ENCODE assay signal across 26 cellular contexts in the genomic region with DNA sequence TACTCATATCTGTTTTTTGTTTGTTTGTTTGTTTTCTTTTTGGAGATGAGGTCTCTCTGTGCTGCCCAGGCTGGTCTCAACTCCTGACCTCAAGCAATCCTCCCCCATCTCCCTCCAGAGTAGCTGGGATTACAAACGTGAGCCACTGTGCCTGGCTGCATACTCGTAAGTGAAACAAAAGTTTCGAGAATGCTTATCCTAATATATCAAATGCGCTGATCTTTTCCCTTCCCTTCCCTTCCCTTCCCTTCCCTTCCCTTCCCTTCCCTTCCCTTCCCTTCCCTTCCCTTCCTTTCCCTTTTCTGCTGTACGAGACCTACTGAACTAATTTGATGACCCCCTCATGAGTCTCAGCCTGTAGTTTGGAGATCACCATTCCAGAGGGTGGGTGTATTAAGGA.
A peak's percentile ranks its signal among the peaks of the same experiment; 100 is the strongest.
DNase-seq lines count a peak whose midpoint lies in the region; ATAC-seq, FAIRE-seq and TF ChIP-seq lines count a peak whose summit lies in the region.
"Had no signal": no experiment of that assay in that cellular context is flagged by ENCODE, and none has a peak within 500 bp of the region (broad histone marks: within the 10 kb centered on the region; RNA-seq: fewer than 3 reads in every experiment).

No MANE protein-coding gene starts in this region.

- H3K36me3 Mint-ChIP-seq in neural crest cell (ENCODE audit: low read depth) (no peaks in the 10 kb centered on the region), type B pancreatic cell (no peaks in the 10 kb centered on the region)
- H3K36me3 Mint-ChIP-seq: CD14-positive monocyte had no signal

- no peak for TF ChIP-seq RAD21 in HepG2 (CRISPR knock-in tag; IDR thresholded peaks at IDR 0.05)

- H3K27ac ChIP-seq in HepG2 (ENCODE audit: extremely low read length, insufficient read depth, low read length) = no peak overlapping the region
- no peak overlapping the region for H3K27ac ChIP-seq in right lobe of liver
- H3K27ac ChIP-seq: A549; BLaER1 treated with 17β-estradiol and CSF1 and Interleukin-3, amounts not matched to agents 10 nM and 100 nM had no signal

- no peak for FAIRE-seq in HepG2 (lab: Jason Lieb, UNC)
- FAIRE-seq: A549, D721Med, GM12878, GM19239, H54 had no signal

- BruUV-seq in HepG2 (replicated peaks; lab: Mats Ljungman, UMichigan) = no TSS peak

- H3K36me3 ChIP-seq in HepG2 (replicated peaks in 1 of 2; ENCODE audit: control insufficient read depth in 1 of 2, insufficient read depth in 2 of 2, low read length in 2 of 2) (no peaks in the 10 kb centered on the region), right lobe of liver (no peaks in the 10 kb centered on the region)
- H3K36me3 ChIP-seq: BE2C; BLaER1 treated with 17β-estradiol and CSF1 and Interleukin-3, amounts not matched to agents 10 nM and 100 nM; HAP-1 had no signal

- TF ChIP-seq CTCF in HepG2 (CRISPR knock-in tag; IDR thresholded peaks at IDR 0.05) = no peak
- TF ChIP-seq CTCF in right lobe of liver (IDR thresholded peaks at IDR 0.05) = no peak
- no peak for TF ChIP-seq CTCF in neural crest cell (conservative IDR thresholded peaks at IDR 0.05)
- TF ChIP-seq CTCF in type B pancreatic cell (conservative IDR thresholded peaks at IDR 0.05) = no peak

- H3K4me2 ChIP-seq in HepG2 (ENCODE audit: low read depth, low read length) = no peak overlapping the region
- H3K4me2 ChIP-seq: A549; BLaER1 treated with 17β-estradiol and CSF1 and Interleukin-3, amounts not matched to agents 10 nM and 100 nM had no signal

- 41% methylated on average over 5 of the region's 5 CpGs for WGBS in HepG2 (ENCODE audit: low lambda C conversion rate)
- 64% methylated on average over 5 of the region's 5 CpGs for WGBS in right lobe of liver (ENCODE audit: insufficient coverage, low coverage, low lambda C conversion rate, missing lambda C conversion rate)

- H3K4me1 Mint-ChIP-seq in neural crest cell = peaks cover 27% of the 10 kb centered on the region
- peaks cover 26% of the 10 kb centered on the region for H3K4me1 Mint-ChIP-seq in type B pancreatic cell (ENCODE audit: unreplicated experiment)
- H3K4me1 Mint-ChIP-seq: CD14-positive monocyte had no signal

- H3K9ac ChIP-seq in HepG2 (ENCODE audit: insufficient read depth, low read depth, low read length) = no peak overlapping the region
- H3K9ac ChIP-seq: BLaER1 treated with 17β-estradiol and CSF1 and Interleukin-3, amounts not matched to agents 10 nM and 100 nM had no signal

- H3K4me1 ChIP-seq in HepG2 (ENCODE audit: insufficient read depth, low read length) = no peaks in the 10 kb centered on the region
- no peaks in the 10 kb centered on the region for H3K4me1 ChIP-seq in right lobe of liver
- H3K4me1 ChIP-seq: A549, BE2C, HAP-1 had no signal

- no peaks in the 10 kb centered on the region for H3K9me3 ChIP-seq in HepG2 (ENCODE audit: low read length)
- H3K9me3 ChIP-seq in right lobe of liver = no peaks in the 10 kb centered on the region
- H3K9me3 ChIP-seq: BE2C, HAP-1 had no signal

- intact Hi-C loops in HepG2 (cut with micrococcal nuclease; ENCODE audit: unreplicated experiment) (no loop called here), right lobe of liver (cut with DNase I) (no loop called here)

- TF ChIP-seq EP300 in HepG2 (IDR thresholded peaks at IDR 0.05; ENCODE audit: low read depth in 2 of 2, low read length in 2 of 2) (no peak), HepG2 (CRISPR knock-in tag; IDR thresholded peaks at IDR 0.05; ENCODE audit: borderline replicate concordance) (no peak)

- TF ChIP-seq POLR2A in HepG2 (IDR thresholded peaks at IDR 0.05; ENCODE audit: insufficient read depth in 1 of 2, low read depth in 2 of 2, low read length in 2 of 2) (no peak), right lobe of liver (IDR thresholded peaks at IDR 0.05) (no peak)

- CTCF ChIA-PET in HepG2 (lab: Yijun Ruan, JAX; ENCODE audit: low intra/inter-chr PET ratio, low total read pairs) = no interaction called here

- no peak for DNase-seq in HepG2 (ENCODE audit: low spot score)
- DNase-seq in right lobe of liver = no peak
- no peak for DNase-seq in neural crest cell (ENCODE audit: low read depth, low spot score)
- DNase-seq in type B pancreatic cell (ENCODE audit: extremely low spot score, unreplicated experiment) = peak; percentile 8
- DNase-seq in activated CD4-positive, alpha-beta T cell treated with anti-CD3 and anti-CD28 coated beads, Interleukin-2, amount 50 U/mL, for 1 hour = no peak
- DNase-seq in NCI-H146 (lab: John Stamatoyannopoulos, UW) = no peak
- DNase-seq: 8988T; ACHN; AML-193; BE2C; CD4-positive, alpha-beta T cell; CD8-positive, alpha-beta memory T cell; DMS 273 treated with DMSO at 0.1 percent for 48 hours; DMS79; EL; GDM1; GOT3; HFFc6 had no signal

- no peaks in the 10 kb centered on the region for H3K27me3 Mint-ChIP-seq in neural crest cell (ENCODE audit: low read depth)
- no peaks in the 10 kb centered on the region for H3K27me3 Mint-ChIP-seq in type B pancreatic cell

- no peak overlapping the region for H2AFZ ChIP-seq in HepG2 (ENCODE audit: low read length)

- H4K20me1 ChIP-seq in HepG2 (ENCODE audit: insufficient read depth, low read length) = no peaks in the 10 kb centered on the region
- H4K20me1 ChIP-seq: BLaER1 treated with 17β-estradiol and CSF1 and Interleukin-3, amounts not matched to agents 10 nM and 100 nM had no signal

- H3K27ac Mint-ChIP-seq in neural crest cell (ENCODE audit: unreplicated experiment) = peak overlapping the region; percentile 85
- peak overlapping the region; percentile 37 for H3K27ac Mint-ChIP-seq in type B pancreatic cell
- H3K27ac Mint-ChIP-seq: CD4-positive, alpha-beta T cell; CD8-positive, alpha-beta memory T cell; HFFc6 had no signal

- H3K4me3 Mint-ChIP-seq in neural crest cell = peak overlapping the region; percentile 33
- H3K4me3 Mint-ChIP-seq in type B pancreatic cell = peak overlapping the region; percentile 44
- H3K4me3 Mint-ChIP-seq: CD14-positive monocyte; CD4-positive, alpha-beta T cell; CD8-positive, alpha-beta memory T cell; HFFc6 had no signal

- in situ Hi-C loops in HepG2 (cut with HindIII; ENCODE audit: extremely low pct_ligation_motif_present, low pct_unique_long_range_greater_than_20kb) = no loop called here

- H3K27me3 ChIP-seq in HepG2 (ENCODE audit: control insufficient read depth in 1 of 2, insufficient read depth in 2 of 2, low read length in 2 of 2) (no peaks in the 10 kb centered on the region; a peak in 3 of 5 replicates), right lobe of liver (no peaks in the 10 kb centered on the region)
- H3K27me3 ChIP-seq: BLaER1 treated with 17β-estradiol and CSF1 and Interleukin-3, amounts not matched to agents 10 nM and 100 nM had no signal

- ATAC-seq in HepG2 (no peak), right lobe of liver (no peak)
- ATAC-seq: A549, GM12878 had no signal

- H3K4me3 ChIP-seq in HepG2 (replicated peaks in 1 of 3; ENCODE audit: insufficient read depth in 1 of 3, low read depth in 2 of 3, low read length in 3 of 3) (no peak overlapping the region), right lobe of liver (no peak overlapping the region)
- H3K4me3 ChIP-seq: A549; BLaER1 treated with 17β-estradiol and CSF1 and Interleukin-3, amounts not matched to agents 10 nM and 100 nM; GM12878; HAP-1 had no signal

- H3K9me3 Mint-ChIP-seq in neural crest cell = peaks cover 5% of the 10 kb centered on the region
- H3K9me3 Mint-ChIP-seq in type B pancreatic cell = no peaks in the 10 kb centered on the region

- POLR2A ChIA-PET in HepG2 (lab: Yijun Ruan, JAX) = no interaction called here

- no peaks in the 10 kb centered on the region for H3K79me2 ChIP-seq in HepG2 (ENCODE audit: insufficient read depth, low read length)

TF ChIP-seq in HepG2, 621 proteins besides CTCF, POLR2A, EP300 and RAD21:
- TF ChIP-seq HNRNPK (IDR thresholded peaks at IDR 0.05; ENCODE audit: low read depth, low read length, poor library complexity, severe bottlenecking) = peak; percentile 88
- 0 out of 2 replicates have a peak, but pooled peaks have one; percentile 62 for TF ChIP-seq PCBP1 (IDR thresholded peaks at IDR 0.05; ENCODE audit: borderline replicate concordance, low read depth, low read length)
- no peak for TF ChIP-seq SIX1 (CRISPR knock-in tag; IDR thresholded peaks at IDR 0.05; ENCODE audit: borderline replicate concordance)
